ENCODE assay signal across 25 cellular contexts in genomic region chr2:19739256-19739655, GRCh38.
DNase-seq lines count a peak whose midpoint lies in the region; TF ChIP-seq lines count a peak whose summit lies in the region.
"Had no signal": no experiment of that assay in that cellular context is flagged by ENCODE, and none has a peak within 500 bp of the region (broad histone marks: within the 10 kb centered on the region; RNA-seq: fewer than 3 reads in every experiment).

No MANE protein-coding gene starts in this region.

- no peak overlapping the region for H3K18ac ChIP-seq in mesenchymal stem cell (ENCODE audit: low read depth in 1 of 2, low read length in 2 of 2)

- in situ Hi-C loops in ACHN (cut with HindIII; ENCODE audit: low pct_ligation_motif_present, low pct_unique_long_range_greater_than_20kb, low sequenced_read_pairs): no loop called here

- H4K8ac ChIP-seq in mesenchymal stem cell (ENCODE audit: low read length): no peak overlapping the region

- H3K14ac ChIP-seq in mesenchymal stem cell (ENCODE audit: low read length in 2 of 2): no peak overlapping the region

- no peak overlapping the region for H3K4ac ChIP-seq in mesenchymal stem cell (ENCODE audit: low read depth in 1 of 2, low read length in 2 of 2)

- no peak overlapping the region for H2BK12ac ChIP-seq in mesenchymal stem cell (ENCODE audit: low read length in 2 of 2)

- intact Hi-C loops in CD14-positive monocyte (cut with micrococcal nuclease): no loop called here

- no peak overlapping the region for H2BK15ac ChIP-seq in mesenchymal stem cell (ENCODE audit: low read depth, poor library complexity, severe bottlenecking)

- H3K4me3 Mint-ChIP-seq in HFFc6 (peak overlapping the region; percentile 68; the same call in 1 of the 2 replicates), CD14-positive monocyte (no peak overlapping the region)
- H3K4me3 Mint-ChIP-seq: activated CD4-positive, alpha-beta T cell treated with anti-CD3 and anti-CD28 coated beads, Interleukin-2, amount 10 ng/mL, durations not matched to agents 24 days and 14 days; activated T-cell treated with anti-CD3 and anti-CD28 coated beads, Interleukin-2, amount 50 U/mL, for 72 hours; endodermal cell; naive thymus-derived CD4-positive, alpha-beta T cell had no signal

- H4K91ac ChIP-seq in mesenchymal stem cell (ENCODE audit: low read length): no peak overlapping the region

- H2BK120ac ChIP-seq in mesenchymal stem cell (ENCODE audit: low read depth, low read length): no peak overlapping the region

- H3K9me3 Mint-ChIP-seq in HFFc6 (no peaks in the 10 kb centered on the region), CD14-positive monocyte (peaks cover 0 to 6% (median 2%) of the 10 kb centered on the region in 7 donors)
- H3K9me3 Mint-ChIP-seq: activated CD4-positive, alpha-beta T cell treated with anti-CD3 and anti-CD28 coated beads, Interleukin-2, amount 10 ng/mL, durations not matched to agents 24 days and 14 days; activated T-cell treated with anti-CD3 and anti-CD28 coated beads, Interleukin-2, amount 50 U/mL, for 72 hours; endodermal cell had no signal

- no peaks in the 10 kb centered on the region for H3K79me1 ChIP-seq in mesenchymal stem cell (replicated peaks; ENCODE audit: low read length, poor library complexity, severe bottlenecking)

- no peak overlapping the region for H2AK5ac ChIP-seq in mesenchymal stem cell (ENCODE audit: low read length, severe bottlenecking)

- no peak overlapping the region for H2BK5ac ChIP-seq in mesenchymal stem cell (ENCODE audit: low read depth, low read length, poor library complexity, severe bottlenecking)

- H3K27ac Mint-ChIP-seq in HFFc6: peak overlapping the region; percentile 86
- no peak overlapping the region for H3K27ac Mint-ChIP-seq in CD14-positive monocyte
- H3K27ac Mint-ChIP-seq: activated CD4-positive, alpha-beta T cell treated with anti-CD3 and anti-CD28 coated beads, Interleukin-2, amount 10 ng/mL, durations not matched to agents 24 days and 14 days; activated T-cell treated with anti-CD3 and anti-CD28 coated beads, Interleukin-2, amount 50 U/mL, for 72 hours; endodermal cell; naive thymus-derived CD4-positive, alpha-beta T cell had no signal

- H3K4me1 ChIP-seq in fibroblast of lung (ENCODE audit: control insufficient read depth, extremely low read depth, insufficient read depth, low read length) (peaks cover 19% of the 10 kb centered on the region), mesenchymal stem cell (ENCODE audit: control insufficient read depth, insufficient read depth, low read depth, low read length) (peaks cover 7% of the 10 kb centered on the region)
- H3K4me1 ChIP-seq: HAP-1 had no signal

- H3K36me3 Mint-ChIP-seq in HFFc6 (ENCODE audit: low read depth): no peaks in the 10 kb centered on the region
- H3K36me3 Mint-ChIP-seq in CD14-positive monocyte: no peaks in the 10 kb centered on the region
- H3K36me3 Mint-ChIP-seq: naive thymus-derived CD4-positive, alpha-beta T cell had no signal

- H3K79me2 ChIP-seq in fibroblast of lung (ENCODE audit: control insufficient read depth, insufficient read depth, low read length): no peaks in the 10 kb centered on the region

- WGBS in mesenchymal stem cell: 100% methylated on average over 1 of the region's 2 CpGs

- H3K4me3 ChIP-seq in fibroblast of lung (replicated peaks in 1 of 4; ENCODE audit: control extremely low read depth in 1 of 4, insufficient read depth in 1 of 4, low read depth in 3 of 4, low read length in 4 of 4) (no peak overlapping the region), mesenchymal stem cell (ENCODE audit: insufficient read depth in 1 of 2, low read depth in 1 of 2, low read length in 2 of 2) (peak overlapping the region in 1 of 2 experiments; percentile 42)
- H3K4me3 ChIP-seq: HAP-1, heart right ventricle, ovary, sigmoid colon had no signal

- H3K27ac ChIP-seq in fibroblast of lung (ENCODE audit: insufficient read depth, low read length): peak overlapping the region; percentile 40
- H3K27ac ChIP-seq in mesenchymal stem cell (ENCODE audit: low read length, poor library complexity, severe bottlenecking): no peak overlapping the region
- H3K27ac ChIP-seq: C4-2B, HL-60, ovary, VCaP had no signal

- no peak overlapping the region for H3K23ac ChIP-seq in mesenchymal stem cell (ENCODE audit: low read length in 2 of 2)

- H3K36me3 ChIP-seq in fibroblast of lung (ENCODE audit: control insufficient read depth, insufficient read depth, low read length): no peaks in the 10 kb centered on the region
- H3K36me3 ChIP-seq in mesenchymal stem cell (ENCODE audit: control insufficient read depth in 1 of 2, insufficient read depth in 2 of 2, low read depth in 1 of 2, low read length in 2 of 2): no peaks in the 10 kb centered on the region
- H3K36me3 ChIP-seq: HAP-1, heart right ventricle, ovary, sigmoid colon had no signal

- TF ChIP-seq CTCF in HFFc6 (IDR thresholded peaks at IDR 0.05) (no peak), fibroblast of lung (conservative IDR thresholded peaks at IDR 0.05 in 1 of 2, IDR thresholded peaks at IDR 0.05 in 1 of 2; ENCODE audit: low read depth in 1 of 2, low read length in 2 of 2) (no peak), CD14-positive monocyte (IDR thresholded peaks at IDR 0.05) (no peak)

- peaks cover 13% of the 10 kb centered on the region for H3K27me3 Mint-ChIP-seq in HFFc6 (ENCODE audit: insufficient read depth)
- peaks cover 1 to 3% (median 2%) of the 10 kb centered on the region in 3 donors for H3K27me3 Mint-ChIP-seq in CD14-positive monocyte (ENCODE audit: low read depth in 3 of 3)

- no peak for DNase-seq in HFFc6
- DNase-seq in fibroblast of lung (ENCODE audit: low read depth in 2 of 2): peak in 1 of 2 donors; percentile 37
- no peak for DNase-seq in mesenchymal stem cell
- peak; percentile 41 for DNase-seq in stromal cell of bone marrow (ENCODE audit: low read depth)
- no peak for DNase-seq in DMS79 treated with DMSO at 0.1 percent for 48 hours (lab: John Stamatoyannopoulos, UW)
- DNase-seq in ACHN: no peak
- no peak for DNase-seq in CD14-positive monocyte (ENCODE audit: low spot score)
- no peak for DNase-seq in GF-D8 (lab: John Stamatoyannopoulos, UW)
- DNase-seq: activated CD4-positive, alpha-beta T cell treated with anti-CD3 and anti-CD28 coated beads, Interleukin-2, amount 10 ng/mL, durations not matched to agents 24 days and 14 days; activated naive CD4-positive, alpha-beta T cell treated with Interleukin-2 at 50 U/mL for 16 hours; activated T-cell treated with anti-CD3 and anti-CD28 coated beads, Interleukin-2, amount 50 U/mL, for 72 hours; Calu3; endodermal cell; Kasumi-1; naive thymus-derived CD4-positive, alpha-beta T cell; NCI-H187; NCI-H524 treated with DMSO at 0.1 percent for 48 hours; ovary; stimulated activated CD8-positive, alpha-beta memory T cell treated with anti-CD3 and anti-CD28 coated beads, Interleukin-4, amount 100 ng/mL, for 48 hours had no signal

- no peaks in the 10 kb centered on the region for H4K20me1 ChIP-seq in fibroblast of lung (ENCODE audit: control insufficient read depth, extremely low read depth, insufficient read depth, low read length)

- H3K9me3 ChIP-seq in fibroblast of lung (ENCODE audit: control insufficient read depth, insufficient read depth, low read depth, low read length): no peaks in the 10 kb centered on the region
- H3K9me3 ChIP-seq in mesenchymal stem cell (ENCODE audit: control insufficient read depth, low read length): no peaks in the 10 kb centered on the region
- H3K9me3 ChIP-seq: HAP-1, ovary, sigmoid colon had no signal

- H3K4me2 ChIP-seq in fibroblast of lung (ENCODE audit: extremely low read depth, insufficient read depth, low read length) (peak overlapping the region; percentile 1), mesenchymal stem cell (ENCODE audit: low read length, poor library complexity, severe bottlenecking) (no peak overlapping the region)

- H3K9ac ChIP-seq in fibroblast of lung (ENCODE audit: insufficient read depth, low read length) (no peak overlapping the region), mesenchymal stem cell (ENCODE audit: low read length) (peak overlapping the region; percentile 75)

- H2AFZ ChIP-seq in fibroblast of lung (ENCODE audit: low read length): no peak overlapping the region
- H2AFZ ChIP-seq in mesenchymal stem cell (ENCODE audit: low read depth, low read length): no peak overlapping the region

- H3K27me3 ChIP-seq in fibroblast of lung (ENCODE audit: control insufficient read depth, insufficient read depth, low read length): no peaks in the 10 kb centered on the region
- no peaks in the 10 kb centered on the region for H3K27me3 ChIP-seq in mesenchymal stem cell (ENCODE audit: control insufficient read depth in 1 of 2, insufficient read depth in 1 of 2, low read length in 2 of 2)
- H3K27me3 ChIP-seq: heart right ventricle, ovary, sigmoid colon had no signal

- H3K4me1 Mint-ChIP-seq in HFFc6 (ENCODE audit: low read depth) (peaks cover 28% of the 10 kb centered on the region), CD14-positive monocyte (no peaks in the 10 kb centered on the region)
- H3K4me1 Mint-ChIP-seq: activated CD4-positive, alpha-beta T cell treated with anti-CD3 and anti-CD28 coated beads, Interleukin-2, amount 10 ng/mL, durations not matched to agents 24 days and 14 days; endodermal cell; naive thymus-derived CD4-positive, alpha-beta T cell had no signal
